In genomic region chr4:87101543-87102199, GRCh38 we compare ENCODE assay signal across 24 cellular contexts.
A peak's percentile ranks its signal among the peaks of the same experiment; 100 is the strongest.
DNase-seq lines count a peak whose midpoint lies in the region; ATAC-seq, FAIRE-seq and TF ChIP-seq lines count a peak whose summit lies in the region.
"Had no signal": no experiment of that assay in that cellular context is flagged by ENCODE, and none has a peak within 500 bp of the region (broad histone marks: within the 10 kb centered on the region; RNA-seq: fewer than 3 reads in every experiment).

No MANE protein-coding gene starts in this region.

- peaks cover 29% of the 10 kb centered on the region for H3K4me1 ChIP-seq in CD8-positive, alpha-beta T cell (ENCODE audit: insufficient read depth, low read length)
- H3K4me1 ChIP-seq in GM12878 (ENCODE audit: control insufficient read depth, insufficient read depth, low read length) (no peaks in the 10 kb centered on the region), gastrocnemius medialis (peaks cover 60 to 63% of the 10 kb centered on the region in 2 donors)

- H3K4me1 Mint-ChIP-seq in CD8-positive, alpha-beta T cell (ENCODE audit: low read depth) = peaks cover 47% of the 10 kb centered on the region

- H3K4me3 Mint-ChIP-seq in CD8-positive, alpha-beta T cell = no peak overlapping the region
- H3K4me3 Mint-ChIP-seq: GM23338 had no signal

- RAD21 ChIA-PET in GM12878 (lab: Charles Lee; ENCODE audit: unreplicated experiment) = interaction anchor here (1.2 to 2.5 kb wide), 2 partner anchors 9 to 179 kb away, joined by 4 to 8 read pairs; no protein-coding TSS in a partner anchor

- H3K27me3 ChIP-seq in CD8-positive, alpha-beta T cell (ENCODE audit: insufficient read depth, low read length) = no peaks in the 10 kb centered on the region
- H3K27me3 ChIP-seq in GM12878 (replicated peaks in 1 of 2; ENCODE audit: control insufficient read depth in 2 of 2, insufficient read depth in 2 of 2, low read length in 1 of 2) (no peaks in the 10 kb centered on the region), gastrocnemius medialis (no peaks in the 10 kb centered on the region)
- H3K27me3 ChIP-seq: esophagus muscularis mucosa, stomach had no signal

- no peaks in the 10 kb centered on the region for H3K27me3 Mint-ChIP-seq in CD8-positive, alpha-beta T cell (ENCODE audit: low read depth)

- no peak for FAIRE-seq in GM12878 (lab: Jason Lieb, UNC)

- no peak for ATAC-seq in CD8-positive, alpha-beta T cell
- ATAC-seq in GM12878 = no peak
- ATAC-seq in gastrocnemius medialis = peak in 1 of 2 donors; percentile 53
- no peak for ATAC-seq in HG02938 (IDR thresholded peaks at IDR 0.05; ENCODE audit: unreplicated experiment)
- ATAC-seq: GM23338, PC-3 had no signal

- SMC1A ChIA-PET in GM12878 (lab: Charles Lee; ENCODE audit: uncharacterized antibody, unreplicated experiment) = interaction anchor here (0.6 to 2.3 kb wide), 6 partner anchors 25 to 179 kb away, joined by 3 to 10 read pairs (median 4); no protein-coding TSS in a partner anchor

- H2AFZ ChIP-seq in GM12878 (ENCODE audit: control insufficient read depth, low read depth, low read length) = no peak overlapping the region
- H2AFZ ChIP-seq: GM23338 had no signal

- CTCF ChIA-PET in CD8-positive, alpha-beta T cell (lab: Charles Lee) = interaction anchor here (1.8 to 9.5 kb wide), 2 partner anchors 8 to 179 kb away, joined by 10 to 114 read pairs; no protein-coding TSS in a partner anchor
- CTCF ChIA-PET in GM12878 (lab: Yijun Ruan, JAX) = interaction anchor here (5.5 kb wide), 1 partner anchor 179 kb away, joined by 33 read pairs; no protein-coding TSS in a partner anchor

- no peak overlapping the region for H3K9ac ChIP-seq in GM12878 (ENCODE audit: control insufficient read depth, insufficient read depth, low read length)

- in situ Hi-C loops in GM12878 (cut with MboI) (no loop called here), gastrocnemius medialis (cut with MboI; ENCODE audit: low sequenced_read_pairs in 4 of 4) (loop anchor here in 1 of 4 donors (25.0 kb wide), 1 partner anchor 89 kb away; no protein-coding TSS in a partner anchor)

- peaks cover 33% of the 10 kb centered on the region for H3K36me3 Mint-ChIP-seq in CD8-positive, alpha-beta T cell

- H3K9me3 Mint-ChIP-seq in CD8-positive, alpha-beta T cell = no peaks in the 10 kb centered on the region
- H3K9me3 Mint-ChIP-seq: GM23338 had no signal

- H3K27ac ChIP-seq in CD8-positive, alpha-beta T cell (ENCODE audit: low read depth, low read length) = no peak overlapping the region
- no peak overlapping the region for H3K27ac ChIP-seq in GM12878 (ENCODE audit: control insufficient read depth, insufficient read depth)
- peak overlapping the region; percentile 58 to 91 (median 82) for H3K27ac ChIP-seq in gastrocnemius medialis
- H3K27ac ChIP-seq: WERI-Rb-1 had no signal

- no peaks in the 10 kb centered on the region for H4K20me1 ChIP-seq in GM12878 (ENCODE audit: control insufficient read depth, insufficient read depth)

- no peak for TF ChIP-seq CTCF in CD8-positive, alpha-beta T cell (IDR thresholded peaks at IDR 0.05)
- TF ChIP-seq CTCF in GM12878 (IDR thresholded peaks at IDR 0.05 in 2 of 3, conservative IDR thresholded peaks at IDR 0.05 in 1 of 3; ENCODE audit: control insufficient read depth in 2 of 3, extremely low read depth in 1 of 3, insufficient read depth in 1 of 3, low read depth in 3 of 3, low read length in 3 of 3) (no peak), fibroblast of mammary gland (conservative IDR thresholded peaks at IDR 0.05; ENCODE audit: control insufficient read depth, insufficient read depth, low read depth, low read length) (no peak), gastrocnemius medialis (IDR thresholded peaks at IDR 0.05 in 4 of 5, conservative IDR thresholded peaks at IDR 0.05 in 1 of 5) (no peak)

- TF ChIP-seq RAD21 in GM12878 (IDR thresholded peaks at IDR 0.05; ENCODE audit: insufficient read depth, low read depth, low read length) = no peak

- 99% methylated on average over 7 of the region's 7 CpGs for WGBS in GM12878 (ENCODE audit: insufficient coverage, insufficient replicate concordance, low lambda C conversion rate, missing lambda C conversion rate)

- POLR2A ChIA-PET in CD8-positive, alpha-beta T cell (lab: Charles Lee) = no interaction called here
- POLR2A ChIA-PET in GM12878 (lab: Charles Lee) = no interaction called here

- no peak overlapping the region for H3K4me2 ChIP-seq in GM12878 (ENCODE audit: control insufficient read depth, insufficient read depth)
- H3K4me2 ChIP-seq: GM23338 had no signal

- intact Hi-C loops in CD8-positive, alpha-beta T cell (cut with DNase I, micrococcal nuclease) = no loop called here
- intact Hi-C loops in GM12878 (cut with micrococcal nuclease; ENCODE audit: unreplicated experiment) (no loop called here), gastrocnemius medialis (cut with DNase I; ENCODE audit: low total_unique reads) (no loop called here)

- H3K4me3 ChIP-seq in CD8-positive, alpha-beta T cell (ENCODE audit: low read depth, low read length) = no peak overlapping the region
- H3K4me3 ChIP-seq in GM12878 (no peak overlapping the region), fibroblast of mammary gland (ENCODE audit: control insufficient read depth, low read depth, low read length) (no peak overlapping the region), gastrocnemius medialis (no peak overlapping the region)
- H3K4me3 ChIP-seq: esophagus muscularis mucosa, GM23338, stomach had no signal

- BruUV-seq in GM12878 (replicated peaks; lab: Mats Ljungman, UMichigan) = no TSS peak

- H3K9me3 ChIP-seq in CD8-positive, alpha-beta T cell (ENCODE audit: low read length) = no peaks in the 10 kb centered on the region
- no peaks in the 10 kb centered on the region for H3K9me3 ChIP-seq in GM12878 (replicated peaks; ENCODE audit: control insufficient read depth, insufficient read depth, low read length)
- no peaks in the 10 kb centered on the region for H3K9me3 ChIP-seq in gastrocnemius medialis
- H3K9me3 ChIP-seq: esophagus muscularis mucosa, stomach had no signal

- TF ChIP-seq EP300 in GM12878 (IDR thresholded peaks at IDR 0.05; ENCODE audit: borderline replicate concordance in 1 of 2, control insufficient read depth in 1 of 2, low read depth in 2 of 2, low read length in 2 of 2) = no peak

- no peak for DNase-seq in CD8-positive, alpha-beta T cell
- DNase-seq in GM12878 (ENCODE audit: low read depth, low spot score) (no peak), fibroblast of mammary gland (ENCODE audit: low read depth) (peak; percentile 57), gastrocnemius medialis (no peak), activated gamma-delta T cell (lab: John Stamatoyannopoulos, UW) (no peak), NCI-H1092 treated with DMSO at 0.1 percent for 48 hours (lab: John Stamatoyannopoulos, UW) (no peak)
- DNase-seq: activated CD4-positive, alpha-beta T cell treated with anti-CD3 and anti-CD28 coated beads, Interleukin-2, amount 50 U/mL, for 4 hours; activated CD8-positive, alpha-beta memory T cell treated with anti-CD3 and anti-CD28 coated beads, Interleukin-2, amount 50 U/mL, for 48 hours; activated effector memory CD4-positive, alpha-beta T cell treated with anti-CD3 and anti-CD28 coated beads, Interleukin-2, amount 50 U/mL, for 16 hours; amygdala; caudate nucleus; DMS53; GF-D8; head of caudate nucleus; NCI-H1694 treated with DMSO at 0.1 percent for 48 hours; nucleus accumbens; PC-3; SHP77 treated with DMSO at 0.1 percent for 48 hours; stimulated activated CD4-positive, alpha-beta T cell treated with anti-CD3 and anti-CD28 coated beads, Interleukin-4, amount 100 ng/mL, for 4 hours; stomach; WERI-Rb-1 had no signal

- peaks cover 4% of the 10 kb centered on the region for H3K79me2 ChIP-seq in GM12878 (ENCODE audit: control insufficient read depth, insufficient read depth, low read length)

- H3K27ac Mint-ChIP-seq in CD8-positive, alpha-beta T cell = peak overlapping the region; percentile 81
- H3K27ac Mint-ChIP-seq: GM23338 had no signal

- TF ChIP-seq POLR2A in GM12878 (IDR thresholded peaks at IDR 0.05; ENCODE audit: low read depth, low read length) (no peak), gastrocnemius medialis (IDR thresholded peaks at IDR 0.05) (no peak)

- H3K36me3 ChIP-seq in CD8-positive, alpha-beta T cell (ENCODE audit: insufficient read depth, low read length) = no peaks in the 10 kb centered on the region
- H3K36me3 ChIP-seq in GM12878 (ENCODE audit: control insufficient read depth in 2 of 2, insufficient read depth in 2 of 2, low read length in 1 of 2) (peaks cover 2 to 22% of the 10 kb centered on the region in 2 experiments; a peak in 3 of 4 replicates), gastrocnemius medialis (peaks cover 0 to 9% of the 10 kb centered on the region in 2 donors)

TF ChIP-seq in GM12878, 131 proteins besides CTCF, POLR2A, EP300 and RAD21:
- TF ChIP-seq MLLT1 (IDR thresholded peaks at IDR 0.05) (0 out of 2 replicates have a peak, but pooled peaks have one; percentile 34), PAX8 (IDR thresholded peaks at IDR 0.05) (no peak), STAT3 (IDR thresholded peaks at IDR 0.05; ENCODE audit: low read depth, low read length) (no peak)

Comparison
In these comparisons a context has a peak if more than half of its experiments do, and no peak if none do; other contexts are left out.
1. H3K27ac ChIP-seq: peak in gastrocnemius medialis (4 of 4); none in CD8-positive, alpha-beta T cell (single experiment) and GM12878 (single experiment).